In the genomic region with DNA sequence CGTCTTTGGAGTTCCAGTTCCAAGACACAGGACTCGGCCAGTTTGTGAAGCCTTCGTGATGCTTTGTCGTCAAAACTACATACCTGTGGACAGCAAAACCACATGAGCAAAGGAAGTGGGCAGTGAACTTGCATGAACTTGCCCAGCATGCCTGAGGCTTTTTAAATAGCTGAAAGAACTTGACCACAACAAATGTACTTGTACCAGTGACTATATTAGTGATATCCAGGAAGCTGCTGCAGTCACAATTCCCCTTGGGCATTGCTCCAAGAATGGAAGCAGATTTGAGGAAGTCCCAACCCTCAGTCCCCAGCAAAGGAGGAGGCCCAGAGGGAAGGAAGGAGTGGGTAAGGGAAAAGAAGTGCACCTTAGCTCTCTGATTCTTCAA, we compare ENCODE assay signal across 11 cellular contexts. TPM values are rescaled to one million over a fixed set of nuclear protein-coding genes. Genes with fewer than 3 reads are reported as not detected.
A peak's percentile ranks its signal among the peaks of the same experiment; 100 is the strongest.
DNase-seq lines count a peak whose midpoint lies in the region; ATAC-seq, FAIRE-seq and TF ChIP-seq lines count a peak whose summit lies in the region.
"Had no signal": no experiment of that assay in that cellular context is flagged by ENCODE, and none has a peak within 500 bp of the region (broad histone marks: within the 10 kb centered on the region; RNA-seq: fewer than 3 reads in every experiment).

No MANE protein-coding gene starts in this region.

- no peaks in the 10 kb centered on the region for H3K27me3 ChIP-seq in KMS-11 (ENCODE audit: insufficient read depth, low read depth)
- H3K27me3 ChIP-seq in GM12878 (replicated peaks in 1 of 2; ENCODE audit: control insufficient read depth in 2 of 2, insufficient read depth in 2 of 2, low read length in 1 of 2), result no peaks in the 10 kb centered on the region
- no peaks in the 10 kb centered on the region for H3K27me3 ChIP-seq in lower lobe of right lung (ENCODE audit: low read depth)

- no peak overlapping the region for H3K4me3 ChIP-seq in KMS-11 (IDR thresholded peaks at IDR 0.05; ENCODE audit: insufficient read depth, low read depth, low read length)
- peak overlapping the region; percentile 77 for H3K4me3 ChIP-seq in GM12878
- H3K4me3 ChIP-seq in lower lobe of right lung, result no peak overlapping the region

- peak overlapping the region; percentile 7; the same call in 1 of the 2 replicates for H3K4me2 ChIP-seq in KMS-11
- peak overlapping the region; percentile 64 for H3K4me2 ChIP-seq in GM12878 (ENCODE audit: control insufficient read depth, insufficient read depth)

- CTCF ChIA-PET in Calu3 (lab: Charles Lee), result no interaction called here
- CTCF ChIA-PET in GM12878 (lab: Yijun Ruan, JAX), result interaction anchor here (0.6 to 4.6 kb wide), 14 partner anchors 11 to 75 kb away, joined by 3 to 50 read pairs (median 4); partner anchors contain the start of genes CNR2 and LYPLA2

- SMC1A ChIA-PET in GM12878 (lab: Charles Lee; ENCODE audit: uncharacterized antibody, unreplicated experiment), result interaction anchor here (0.8 to 2.7 kb wide), 13 partner anchors 11 to 110 kb away, joined by 3 to 20 read pairs (median 4); partner anchors contain the start of gene CNR2

- no peak overlapping the region for H3K27ac Mint-ChIP-seq in Calu3 (ENCODE audit: unreplicated experiment)

- H3K36me3 ChIP-seq in KMS-11 (ENCODE audit: insufficient read depth) (peaks cover 2% of the 10 kb centered on the region; the same call in 1 of the 2 replicates), GM12878 (ENCODE audit: control insufficient read depth in 2 of 2, insufficient read depth in 2 of 2, low read length in 1 of 2) (peaks cover 0 to 5% of the 10 kb centered on the region in 2 experiments; a peak in 2 of 4 replicates), lower lobe of right lung (peaks cover 42% of the 10 kb centered on the region)

- H3K27me3 Mint-ChIP-seq in Calu3 (ENCODE audit: unreplicated experiment), result no peaks in the 10 kb centered on the region

- ATAC-seq in GM12878 (peak; percentile 67), lower lobe of right lung (no peak)

- TF ChIP-seq CTCF in Calu3 (IDR thresholded peaks at IDR 0.05; ENCODE audit: unreplicated experiment), result no peak
- TF ChIP-seq CTCF in KMS-11 (conservative IDR thresholded peaks at IDR 0.05; ENCODE audit: low read depth, low read length), result no peak
- no peak for TF ChIP-seq CTCF in GM12878 (IDR thresholded peaks at IDR 0.05 in 2 of 3, conservative IDR thresholded peaks at IDR 0.05 in 1 of 3; ENCODE audit: control insufficient read depth in 2 of 3, extremely low read depth in 1 of 3, insufficient read depth in 1 of 3, low read depth in 3 of 3, low read length in 3 of 3)
- no peak for TF ChIP-seq CTCF in lower lobe of right lung (IDR thresholded peaks at IDR 0.05)
- no peak for TF ChIP-seq CTCF in D721Med (IDR thresholded peaks at IDR 0.05; ENCODE audit: insufficient read depth, missing control alignments)

- H3K9me3 Mint-ChIP-seq in Calu3 (ENCODE audit: low read depth, unreplicated experiment), result no peaks in the 10 kb centered on the region

- in situ Hi-C loops in GM12878 (cut with MboI), result loop anchor here (10.0 kb wide), 1 partner anchor 61 kb away; the partner anchor contains the start of gene GALE

- TF ChIP-seq POLR2A in GM12878 (IDR thresholded peaks at IDR 0.05; ENCODE audit: low read depth, low read length), result no peak

- intact Hi-C loops in Calu3 (cut with micrococcal nuclease; ENCODE audit: unreplicated experiment) (loop anchor here (5.0 to 10.0 kb wide), 2 partner anchors 51 to 52 kb away; no protein-coding TSS in a partner anchor), GM12878 (cut with micrococcal nuclease; ENCODE audit: unreplicated experiment) (loop anchor here (1.0 kb wide), 1 partner anchor 39 kb away; no protein-coding TSS in a partner anchor), lower lobe of right lung (cut with DNase I) (no loop called here)

- POLR2A ChIA-PET in GM12878 (lab: Charles Lee), result interaction anchor here (1.0 to 1.6 kb wide), 8 partner anchors 27 to 54 kb away, joined by 3 to 8 read pairs (median 4); partner anchors contain the start of genes CNR2 and HMGCL

- H2AFZ ChIP-seq in KMS-11 (ENCODE audit: low read depth) (no peak overlapping the region), GM12878 (ENCODE audit: control insufficient read depth, low read depth, low read length) (no peak overlapping the region)

- H4K20me1 ChIP-seq in KMS-11 (ENCODE audit: insufficient read depth), result no peaks in the 10 kb centered on the region
- H4K20me1 ChIP-seq in GM12878 (ENCODE audit: control insufficient read depth, insufficient read depth), result no peaks in the 10 kb centered on the region

- peak; percentile 88 to 95 for TF ChIP-seq EP300 in GM12878 (IDR thresholded peaks at IDR 0.05; ENCODE audit: borderline replicate concordance in 1 of 2, control insufficient read depth in 1 of 2, low read depth in 2 of 2, low read length in 2 of 2)

- H3K4me1 ChIP-seq in KMS-11 (ENCODE audit: low read depth, poor library complexity, severe bottlenecking) (peaks cover 32% of the 10 kb centered on the region), GM12878 (ENCODE audit: control insufficient read depth, insufficient read depth, low read length) (peaks cover 10% of the 10 kb centered on the region), lower lobe of right lung (peaks cover 37% of the 10 kb centered on the region)

- H3K27ac ChIP-seq in KMS-11 (no peak overlapping the region), GM12878 (ENCODE audit: control insufficient read depth, insufficient read depth) (peak overlapping the region; percentile 63), lower lobe of right lung (no peak overlapping the region)

- no peak overlapping the region for H3K4me3 Mint-ChIP-seq in Calu3 (ENCODE audit: low read depth, unreplicated experiment)

- RAD21 ChIA-PET in GM12878 (lab: Charles Lee; ENCODE audit: unreplicated experiment), result interaction anchor here (0.6 to 4.8 kb wide), 6 partner anchors 27 to 55 kb away, joined by 3 to 20 read pairs (median 6); partner anchors contain the start of genes CNR2 and HMGCL

- DNase-seq in Calu3 (peak; percentile 7), GM12878 (ENCODE audit: low read depth, low spot score) (peak; percentile 81), myocyte (ENCODE audit: low read depth) (peak; percentile 96), lower lobe of right lung (no peak), NCI-H774 (lab: John Stamatoyannopoulos, UW) (no peak), D721Med (ENCODE audit: insufficient read length, low spot score) (no peak)
- DNase-seq in activated CD4-positive, alpha-beta T cell treated with anti-CD3 and anti-CD28 coated beads for 1 hour, result no peak
- DNase-seq: NCI-H1694, substantia nigra had no signal

- H3K79me2 ChIP-seq in KMS-11 (ENCODE audit: insufficient read depth, low read depth), result no peaks in the 10 kb centered on the region
- H3K79me2 ChIP-seq in GM12878 (ENCODE audit: control insufficient read depth, insufficient read depth, low read length), result peaks cover 35% of the 10 kb centered on the region

- H3K4me1 Mint-ChIP-seq in Calu3 (ENCODE audit: low read depth, unreplicated experiment), result peaks cover 21% of the 10 kb centered on the region

- peaks cover 29% of the 10 kb centered on the region for H3K36me3 Mint-ChIP-seq in Calu3 (ENCODE audit: insufficient read depth, unreplicated experiment)

- 25% methylated on average over 4 of the region's 4 CpGs for WGBS in GM12878 (ENCODE audit: insufficient coverage, insufficient replicate concordance, low lambda C conversion rate, missing lambda C conversion rate)

- H3K9me3 ChIP-seq in GM12878 (replicated peaks; ENCODE audit: control insufficient read depth, insufficient read depth, low read length) (no peaks in the 10 kb centered on the region), lower lobe of right lung (no peaks in the 10 kb centered on the region)

- H3K9ac ChIP-seq in KMS-11 (no peak overlapping the region), GM12878 (ENCODE audit: control insufficient read depth, insufficient read depth, low read length) (peak overlapping the region; percentile 52; the same call in 1 of the 2 replicates)

- TF ChIP-seq RAD21 in GM12878 (IDR thresholded peaks at IDR 0.05; ENCODE audit: insufficient read depth, low read depth, low read length), result no peak

- FAIRE-seq in GM12878 (lab: Jason Lieb, UNC), result peak; percentile 78
- FAIRE-seq in D721Med (lab: Jason Lieb, UNC), result no peak
- FAIRE-seq: TTC549 had no signal

- BruUV-seq in Calu3 (replicated peaks; lab: Mats Ljungman, UMichigan), result TSS peak; percentile 21
- BruUV-seq in GM12878 (replicated peaks; lab: Mats Ljungman, UMichigan), result no TSS peak

RNA-seq across cellular contexts. Expression of gene FUCA1, which starts 2.6 kb away (rescaled TPM):
- total RNA-seq in Calu3 (2022), result 17.2 and 22.9 TPM in 2 replicates
- total RNA-seq in GM12878 (2013; cell fraction: nucleolus; rRNA removed), result 37.5 and 45.4 TPM in 2 replicates
- total RNA-seq in GM12878 (2014; rRNA removed), result 53.7 and 59.5 TPM in 2 replicates
- 51.4 and 54.4 TPM in 2 replicates for total RNA-seq in GM12878 (2014; rRNA removed; fragmentation: Illumina TruSeq; extraction: Trizol)
- 41.3 and 42.4 TPM in 2 replicates for total RNA-seq in GM12878 (2021)
- polyA plus RNA-seq in GM12878 (2011; ENCODE audit: low read depth), result 40.3 TPM
- 51.6 and 65.1 TPM in 2 replicates for polyA plus RNA-seq in GM12878 (2011; rRNA removed)
- 31.8 and 33.0 TPM in 2 replicates for polyA plus RNA-seq in GM12878 (2011; cell fraction: cytosol; rRNA removed)
- 19.2 and 22.0 TPM in 2 replicates for polyA plus RNA-seq in GM12878 (2011; cell fraction: nucleus; rRNA removed)
- 39.7 and 51.5 TPM in 2 replicates for polyA plus RNA-seq in GM12878 (2012)
- 55.9 and 61.5 TPM in 2 replicates for polyA plus RNA-seq in GM12878 (2014; fragmentation: Illumina TruSeq; extraction: Trizol)
- 10 to 100 TPM; 33.3 to 41.8 TPM for polyA plus RNA-seq in GM12878 (2014; fragmentation: Nextera tagmentation; extraction: Ambion mirVana)
- 39.6 and 49.9 TPM in 2 replicates for polyA plus RNA-seq in GM12878 (2014; rRNA removed)
- 100 to 1,000 TPM; 112 to 117 TPM for polyA plus RNA-seq in GM12878 (2016; fragmentation: Nextera tagmentation; extraction: Ambion mirVana)
- polyA minus RNA-seq in GM12878 (2011; rRNA and poly(A)+ RNA removed), result 29.6 and 35.9 TPM in 2 replicates
- polyA minus RNA-seq in GM12878 (2011; cell fraction: cytosol; rRNA and poly(A)+ RNA removed), result 10.7 and 11.8 TPM in 2 replicates
- 5.4 and 9.6 TPM in 2 replicates for polyA minus RNA-seq in GM12878 (2011; cell fraction: nucleus; rRNA and poly(A)+ RNA removed)
- 17.1 and 18.4 TPM in 2 replicates for total RNA-seq in myocyte
- 10.4 TPM for polyA plus RNA-seq in myocyte (2012)
- 54.2 TPM for total RNA-seq in lower lobe of right lung

RNA-seq across cellular contexts. Expression of gene HMGCL, which starts 40.3 kb away (rescaled TPM):
- total RNA-seq in Calu3 (2022), result 23.1 and 27.8 TPM in 2 replicates
- 49.0 and 49.4 TPM in 2 replicates for total RNA-seq in GM12878 (2013; cell fraction: nucleolus; rRNA removed)
- total RNA-seq in GM12878 (2014; rRNA removed), result 34.2 and 35.9 TPM in 2 replicates
- 29.4 and 34.0 TPM in 2 replicates for total RNA-seq in GM12878 (2014; rRNA removed; fragmentation: Illumina TruSeq; extraction: Trizol)
- total RNA-seq in GM12878 (2021), result 29.4 and 33.1 TPM in 2 replicates
- 32.9 TPM for polyA plus RNA-seq in GM12878 (2011; ENCODE audit: low read depth)
- 30.6 and 35.5 TPM in 2 replicates for polyA plus RNA-seq in GM12878 (2011; rRNA removed)
- 35.9 and 40.0 TPM in 2 replicates for polyA plus RNA-seq in GM12878 (2011; cell fraction: cytosol; rRNA removed)
- 21.1 and 28.7 TPM in 2 replicates for polyA plus RNA-seq in GM12878 (2011; cell fraction: nucleus; rRNA removed)
- polyA plus RNA-seq in GM12878 (2012), result 32.2 and 51.7 TPM in 2 replicates
- 28.0 and 34.2 TPM in 2 replicates for polyA plus RNA-seq in GM12878 (2014; fragmentation: Illumina TruSeq; extraction: Trizol)
- 100 to 1,000 TPM in 1 of 2 experiments, 10 to 100 TPM in 1; 75.9 to 127 TPM for polyA plus RNA-seq in GM12878 (2014; fragmentation: Nextera tagmentation; extraction: Ambion mirVana)
- polyA plus RNA-seq in GM12878 (2014; rRNA removed), result 32.1 and 37.3 TPM in 2 replicates
- polyA plus RNA-seq in GM12878 (2016; fragmentation: Nextera tagmentation; extraction: Ambion mirVana), result 10 to 100 TPM; 40.1 to 40.5 TPM
- polyA minus RNA-seq in GM12878 (2011; rRNA and poly(A)+ RNA removed), result 25.5 and 28.4 TPM in 2 replicates
- polyA minus RNA-seq in GM12878 (2011; cell fraction: cytosol; rRNA and poly(A)+ RNA removed), result 6.3 and 8.2 TPM in 2 replicates
- polyA minus RNA-seq in GM12878 (2011; cell fraction: nucleus; rRNA and poly(A)+ RNA removed), result 8.8 and 12.3 TPM in 2 replicates
- total RNA-seq in myocyte, result 38.1 and 42.5 TPM in 2 replicates
- 44.8 TPM for polyA plus RNA-seq in myocyte (2012)
- total RNA-seq in lower lobe of right lung, result 39.3 TPM

RNA-seq across cellular contexts. Expression of gene CNR2, which starts 47.6 kb away (rescaled TPM):
- not detected in 2 replicates for total RNA-seq in Calu3 (2022)
- total RNA-seq in GM12878 (2013; cell fraction: nucleolus; rRNA removed), result 18.1 and 19.7 TPM in 2 replicates
- 19.2 and 19.8 TPM in 2 replicates for total RNA-seq in GM12878 (2014; rRNA removed)
- total RNA-seq in GM12878 (2014; rRNA removed; fragmentation: Illumina TruSeq; extraction: Trizol), result 18.9 and 19.5 TPM in 2 replicates
- total RNA-seq in GM12878 (2021), result 13.6 and 15.1 TPM in 2 replicates
- 3.5 TPM for polyA plus RNA-seq in GM12878 (2011; ENCODE audit: low read depth)
- 0.40 and 0.46 TPM in 2 replicates for polyA plus RNA-seq in GM12878 (2011; rRNA removed)
- 0.45 and 0.52 TPM in 2 replicates for polyA plus RNA-seq in GM12878 (2011; cell fraction: cytosol; rRNA removed)
- polyA plus RNA-seq in GM12878 (2011; cell fraction: nucleus; rRNA removed), result 0.38 and 0.54 TPM in 2 replicates
- polyA plus RNA-seq in GM12878 (2012), result 5.1 and 6.4 TPM in 2 replicates
- 12.8 and 13.5 TPM in 2 replicates for polyA plus RNA-seq in GM12878 (2014; fragmentation: Illumina TruSeq; extraction: Trizol)
- polyA plus RNA-seq in GM12878 (2014; fragmentation: Nextera tagmentation; extraction: Ambion mirVana), result 10 to 100 TPM in 1 of 2 experiments, 1 to 10 TPM in 1; 9.8 to 12.3 TPM
- polyA plus RNA-seq in GM12878 (2014; rRNA removed), result 10.3 and 11.2 TPM in 2 replicates
- polyA plus RNA-seq in GM12878 (2016; fragmentation: Nextera tagmentation; extraction: Ambion mirVana), result 10 to 100 TPM; 11.9 to 12.2 TPM
- polyA minus RNA-seq in GM12878 (2011; rRNA and poly(A)+ RNA removed), result 0.59 and 1.1 TPM in 2 replicates
- polyA minus RNA-seq in GM12878 (2011; cell fraction: cytosol; rRNA and poly(A)+ RNA removed), result 0.21 TPM in 1 of 2 replicates, not detected in the other
- 0.24 and 0.38 TPM in 2 replicates for polyA minus RNA-seq in GM12878 (2011; cell fraction: nucleus; rRNA and poly(A)+ RNA removed)
- total RNA-seq in myocyte, result not detected in 2 replicates
- not detected for polyA plus RNA-seq in myocyte (2012)
- not detected for total RNA-seq in lower lobe of right lung

Comparison
In these comparisons a context has a peak if more than half of its experiments do, and no peak if none do; other contexts are left out.
1. DNase-seq: peak in Calu3 (single experiment), GM12878 (single experiment) and myocyte (single experiment); none in lower lobe of right lung (single experiment), NCI-H774 (single experiment), activated CD4-positive, alpha-beta T cell treated with anti-CD3 and anti-CD28 coated beads for 1 hour (single experiment) and D721Med (single experiment).
2. RNA of gene CNR2, which starts 47.6 kb away (total RNA-seq): 13.6 to 19.8 TPM in GM12878; not detected in lower lobe of right lung (single experiment), not detected in Calu3 and not detected in myocyte; every median in the first group is over 10 times any median in the second.